8 cellular contexts compared by ENCODE assay signal in the genomic region with DNA sequence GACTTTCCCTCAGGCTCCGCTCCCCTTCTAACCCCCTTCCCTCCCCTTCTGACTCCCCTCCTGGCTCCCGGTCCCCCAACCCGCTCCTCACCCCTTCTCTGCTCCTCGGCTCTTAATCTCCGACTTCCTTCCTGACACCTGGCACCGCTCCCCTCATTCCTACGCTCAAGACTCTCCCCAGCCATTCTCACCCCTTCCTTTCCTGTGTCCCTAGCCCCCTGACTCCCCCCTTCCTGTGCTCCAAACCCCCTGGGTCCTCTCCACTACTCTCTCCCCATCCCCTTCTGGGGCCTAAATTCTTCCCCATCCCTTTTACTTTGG. TPM values are rescaled to one million over a fixed set of nuclear protein-coding genes. Genes with fewer than 3 reads are reported as not detected.
DNase-seq lines count a peak whose midpoint lies in the region; ATAC-seq and TF ChIP-seq lines count a peak whose summit lies in the region.

No MANE protein-coding gene starts in this region.

- peak overlapping the region; percentile 84 for H3K4me3 ChIP-seq in thoracic aorta

- H3K27me3 Mint-ChIP-seq in activated CD4-positive, alpha-beta T cell treated with anti-CD3 and anti-CD28 coated beads, Interleukin-2, amount 10 ng/mL, durations not matched to agents 7 days and 5 days, result no peaks in the 10 kb centered on the region
- no peaks in the 10 kb centered on the region for H3K27me3 Mint-ChIP-seq in activated naive CD8-positive, alpha-beta T cell treated with anti-CD3 and anti-CD28 coated beads, Interleukin-2, amount 10 ng/mL, durations not matched to agents 7 days and 5 days

- H3K36me3 ChIP-seq in thoracic aorta, result peaks cover 12% of the 10 kb centered on the region

- H3K36me3 Mint-ChIP-seq in activated CD4-positive, alpha-beta T cell treated with anti-CD3 and anti-CD28 coated beads, Interleukin-2, amount 10 ng/mL, durations not matched to agents 7 days and 5 days (ENCODE audit: low read depth), result peaks cover 32% of the 10 kb centered on the region
- peaks cover 14% of the 10 kb centered on the region for H3K36me3 Mint-ChIP-seq in activated naive CD8-positive, alpha-beta T cell treated with anti-CD3 and anti-CD28 coated beads, Interleukin-2, amount 10 ng/mL, durations not matched to agents 7 days and 5 days

- H3K4me3 Mint-ChIP-seq in activated CD4-positive, alpha-beta T cell treated with anti-CD3 and anti-CD28 coated beads, Interleukin-2, amount 10 ng/mL, durations not matched to agents 7 days and 5 days, result peak overlapping the region; percentile 91
- H3K4me3 Mint-ChIP-seq in activated naive CD8-positive, alpha-beta T cell treated with anti-CD3 and anti-CD28 coated beads, Interleukin-2, amount 10 ng/mL, durations not matched to agents 7 days and 5 days, result peak overlapping the region; percentile 100

- H3K4me1 Mint-ChIP-seq in activated CD4-positive, alpha-beta T cell treated with anti-CD3 and anti-CD28 coated beads, Interleukin-2, amount 10 ng/mL, durations not matched to agents 7 days and 5 days, result peaks cover 20% of the 10 kb centered on the region
- H3K4me1 Mint-ChIP-seq in activated naive CD8-positive, alpha-beta T cell treated with anti-CD3 and anti-CD28 coated beads, Interleukin-2, amount 10 ng/mL, durations not matched to agents 7 days and 5 days, result peaks cover 14% of the 10 kb centered on the region

- peak overlapping the region; percentile 80 for H3K27ac ChIP-seq in layer of hippocampus (ENCODE audit: low read depth, low read length)
- peak overlapping the region; percentile 72 to 81 for H3K27ac ChIP-seq in thoracic aorta

- H3K9me3 ChIP-seq in thoracic aorta, result no peaks in the 10 kb centered on the region

- H3K9me3 Mint-ChIP-seq in activated CD4-positive, alpha-beta T cell treated with anti-CD3 and anti-CD28 coated beads, Interleukin-2, amount 10 ng/mL, durations not matched to agents 7 days and 5 days, result no peaks in the 10 kb centered on the region
- H3K9me3 Mint-ChIP-seq in activated naive CD8-positive, alpha-beta T cell treated with anti-CD3 and anti-CD28 coated beads, Interleukin-2, amount 10 ng/mL, durations not matched to agents 7 days and 5 days, result no peaks in the 10 kb centered on the region

- DNase-seq in activated CD4-positive, alpha-beta T cell treated with anti-CD3 and anti-CD28 coated beads, Interleukin-2, amount 10 ng/mL, durations not matched to agents 7 days and 5 days, result no peak
- DNase-seq in activated CD4-positive, alpha-beta T cell treated with anti-CD3 and anti-CD28 coated beads, Interleukin-2, amount 50 U/mL, for 1 hour, result no peak
- DNase-seq in activated naive CD8-positive, alpha-beta T cell treated with anti-CD3 and anti-CD28 coated beads, Interleukin-2, amount 10 ng/mL, durations not matched to agents 7 days and 5 days, result no peak
- no peak for DNase-seq in thoracic aorta (ENCODE audit: low spot score)
- no peak for DNase-seq in mucosa of gallbladder (ENCODE audit: low spot score)
- no peak for DNase-seq in NCI-H2081 (lab: John Stamatoyannopoulos, UW)
- DNase-seq in NCI-H146 (lab: John Stamatoyannopoulos, UW), result no peak

- H3K4me1 ChIP-seq in thoracic aorta (ENCODE audit: control insufficient read depth in 1 of 2, low read depth in 2 of 2), result peaks cover 8 to 10% of the 10 kb centered on the region in 2 donors

- TF ChIP-seq CTCF in thoracic aorta (IDR thresholded peaks at IDR 0.05), result no peak

- POLR2A ChIA-PET in activated CD4-positive, alpha-beta T cell treated with anti-CD3 and anti-CD28 coated beads, Interleukin-2, amount 10 ng/mL, durations not matched to agents 7 days and 5 days (lab: Charles Lee), result interaction anchor here (0.7 to 3.0 kb wide), 2 partner anchors 10 to 59 kb away, joined by 3 to 19 read pairs; a partner anchor contains a TSS
- POLR2A ChIA-PET in activated naive CD8-positive, alpha-beta T cell treated with anti-CD3 and anti-CD28 coated beads, Interleukin-2, amount 10 ng/mL, durations not matched to agents 7 days and 5 days (lab: Charles Lee), result interaction anchor here (1.0 to 3.3 kb wide), 4 partner anchors 10 to 119 kb away, joined by 3 to 40 read pairs (median 6); a partner anchor contains a TSS

- H3K27me3 ChIP-seq in layer of hippocampus (ENCODE audit: control insufficient read depth, insufficient read depth, low read length) (no peaks in the 10 kb centered on the region), thoracic aorta (replicated peaks; ENCODE audit: insufficient read depth) (no peaks in the 10 kb centered on the region)

- H3K27ac Mint-ChIP-seq in activated CD4-positive, alpha-beta T cell treated with anti-CD3 and anti-CD28 coated beads, Interleukin-2, amount 10 ng/mL, durations not matched to agents 7 days and 5 days, result peak overlapping the region; percentile 99
- H3K27ac Mint-ChIP-seq in activated naive CD8-positive, alpha-beta T cell treated with anti-CD3 and anti-CD28 coated beads, Interleukin-2, amount 10 ng/mL, durations not matched to agents 7 days and 5 days, result peak overlapping the region; percentile 99

- ATAC-seq in activated naive CD8-positive, alpha-beta T cell treated with anti-CD3 and anti-CD28 coated beads, Interleukin-2, amount 10 ng/mL, durations not matched to agents 7 days and 5 days (ENCODE audit: low read depth), result peak; percentile 0
- ATAC-seq in thoracic aorta (ENCODE audit: insufficient number of reproducible peaks, low FRiP score, low read depth), result no peak

- CTCF ChIA-PET in activated CD4-positive, alpha-beta T cell treated with anti-CD3 and anti-CD28 coated beads, Interleukin-2, amount 10 ng/mL, durations not matched to agents 7 days and 5 days (lab: Charles Lee), result interaction anchor here (2.0 to 3.2 kb wide), 2 partner anchors 11 to 14 kb away, joined by 6 to 15 read pairs; a partner anchor contains a TSS

RNA-seq across cellular contexts. Expression of a gene that starts 0.7 kb away (rescaled TPM):
- 100 to 1,000 TPM; 124 to 125 TPM for total RNA-seq in activated CD4-positive, alpha-beta T cell treated with anti-CD3 and anti-CD28 coated beads, Interleukin-2, amount 10 ng/mL, durations not matched to agents 7 days and 5 days
- total RNA-seq in activated naive CD8-positive, alpha-beta T cell treated with anti-CD3 and anti-CD28 coated beads, Interleukin-2, amount 10 ng/mL, durations not matched to agents 7 days and 5 days, result 100 to 1,000 TPM; 112 to 126 TPM
- total RNA-seq in thoracic aorta (10 to 100 TPM; 39.0 to 53.2 TPM), mucosa of gallbladder (75.5 TPM)

RNA-seq across cellular contexts. Expression of a gene that starts 10.6 kb away (rescaled TPM):
- total RNA-seq in activated CD4-positive, alpha-beta T cell treated with anti-CD3 and anti-CD28 coated beads, Interleukin-2, amount 10 ng/mL, durations not matched to agents 7 days and 5 days, result 10 to 100 TPM; 32.8 to 48.2 TPM
- total RNA-seq in activated naive CD8-positive, alpha-beta T cell treated with anti-CD3 and anti-CD28 coated beads, Interleukin-2, amount 10 ng/mL, durations not matched to agents 7 days and 5 days, result 10 to 100 TPM; 52.0 to 55.7 TPM
- 10 to 100 TPM; 29.1 to 37.6 TPM for total RNA-seq in thoracic aorta
- total RNA-seq in mucosa of gallbladder, result 91.5 TPM

RNA-seq across cellular contexts. Expression of a gene that starts 13.7 kb away (rescaled TPM):
- 1 to 10 TPM; 2.4 TPM for total RNA-seq in activated CD4-positive, alpha-beta T cell treated with anti-CD3 and anti-CD28 coated beads, Interleukin-2, amount 10 ng/mL, durations not matched to agents 7 days and 5 days
- 1 to 10 TPM; 2.4 to 2.7 TPM for total RNA-seq in activated naive CD8-positive, alpha-beta T cell treated with anti-CD3 and anti-CD28 coated beads, Interleukin-2, amount 10 ng/mL, durations not matched to agents 7 days and 5 days
- total RNA-seq in thoracic aorta (1 to 10 TPM; 1.4 to 2.8 TPM), mucosa of gallbladder (4.5 TPM)

RNA-seq across cellular contexts. Expression of a gene that starts 28.6 kb away (rescaled TPM):
- under 1 TPM; 0.81 to 0.82 TPM for total RNA-seq in activated CD4-positive, alpha-beta T cell treated with anti-CD3 and anti-CD28 coated beads, Interleukin-2, amount 10 ng/mL, durations not matched to agents 7 days and 5 days
- under 1 TPM; 0.54 to 0.55 TPM for total RNA-seq in activated naive CD8-positive, alpha-beta T cell treated with anti-CD3 and anti-CD28 coated beads, Interleukin-2, amount 10 ng/mL, durations not matched to agents 7 days and 5 days
- total RNA-seq in thoracic aorta, result not detected
- total RNA-seq in mucosa of gallbladder, result 0.14 TPM

RNA-seq across cellular contexts. Expression of a gene that starts 31.0 kb away (rescaled TPM):
- total RNA-seq in activated CD4-positive, alpha-beta T cell treated with anti-CD3 and anti-CD28 coated beads, Interleukin-2, amount 10 ng/mL, durations not matched to agents 7 days and 5 days, result 10 to 100 TPM; 61.4 to 67.7 TPM
- total RNA-seq in activated naive CD8-positive, alpha-beta T cell treated with anti-CD3 and anti-CD28 coated beads, Interleukin-2, amount 10 ng/mL, durations not matched to agents 7 days and 5 days, result 10 to 100 TPM; 67.3 to 72.8 TPM
- total RNA-seq in thoracic aorta (10 to 100 TPM; 22.7 to 27.7 TPM), mucosa of gallbladder (66.8 TPM)
